8 cellular contexts compared by ENCODE assay signal in the genomic region with DNA sequence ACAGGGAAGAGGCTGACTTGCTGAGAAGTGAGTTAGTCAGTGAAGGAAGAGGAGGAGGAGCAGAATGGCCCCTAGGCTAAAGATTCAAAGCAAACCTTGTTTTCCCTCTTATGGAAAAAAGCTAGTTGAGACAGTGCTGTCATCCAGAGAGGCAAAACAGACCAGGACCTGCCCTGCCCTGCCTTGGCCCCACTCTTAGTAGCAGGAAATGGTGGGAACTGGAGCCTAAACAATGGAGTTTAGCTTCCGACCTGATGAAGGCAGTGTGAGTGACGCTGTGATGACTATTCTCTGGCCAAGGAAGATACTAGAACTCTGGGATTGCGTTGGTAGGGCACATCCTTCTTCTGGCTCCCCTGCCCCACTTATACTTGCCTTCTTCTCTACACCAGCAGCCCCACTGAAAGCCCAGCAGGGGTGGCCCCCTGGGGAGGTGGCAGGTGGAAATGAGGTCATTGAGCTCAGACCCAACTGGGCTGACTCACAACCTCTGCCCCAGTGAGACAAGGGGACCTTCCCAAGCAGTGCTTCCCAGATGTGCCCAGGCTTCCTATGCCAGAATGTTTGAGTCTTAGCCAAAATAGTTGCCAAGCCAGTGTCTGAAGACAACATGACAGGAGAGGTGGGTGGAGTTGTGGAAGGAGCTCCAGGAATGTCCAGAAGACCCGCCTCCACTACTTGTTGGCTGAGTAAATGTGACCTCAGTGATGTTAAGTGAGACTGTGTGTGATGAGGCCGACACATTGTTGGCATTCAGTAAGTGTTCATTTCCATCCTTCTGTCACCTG. TPM values are rescaled to one million over a fixed set of nuclear protein-coding genes. Genes with fewer than 3 reads are reported as not detected.
A peak's percentile ranks its signal among the peaks of the same experiment; 100 is the strongest.
DNase-seq lines count a peak whose midpoint lies in the region; ATAC-seq, FAIRE-seq and TF ChIP-seq lines count a peak whose summit lies in the region.

No MANE protein-coding gene starts in this region.

- H3K4me1 ChIP-seq in cardiac muscle cell (ENCODE audit: low read depth), result peaks cover 1% of the 10 kb centered on the region

- no peak overlapping the region for H3K4me3 ChIP-seq in cardiac muscle cell

- H3K27ac Mint-ChIP-seq in activated CD4-positive, alpha-beta T cell treated with anti-CD3 and anti-CD28 coated beads for 36 hours, result peak overlapping the region; percentile 91
- H3K27ac Mint-ChIP-seq in activated T-helper 1 cell treated with anti-CD3 and anti-CD28 coated beads, Interleukin-12 subunit alpha, Interleukin-12 subunit beta, Interleukin-2, Interleukin-4 antibody, amounts not matched to agents 30 ng/mL and 10 ng/mL and 1 ng/mL, durations not matched to agents 14 hours and 24 hours and 36 hours, result peak overlapping the region; percentile 88

- ATAC-seq in activated CD4-positive, alpha-beta T cell treated with anti-CD3 and anti-CD28 coated beads for 36 hours, result peak; percentile 86

- H3K27me3 Mint-ChIP-seq in activated CD4-positive, alpha-beta T cell treated with anti-CD3 and anti-CD28 coated beads for 36 hours, result no peaks in the 10 kb centered on the region
- H3K27me3 Mint-ChIP-seq in activated T-helper 1 cell treated with anti-CD3 and anti-CD28 coated beads, Interleukin-12 subunit alpha, Interleukin-12 subunit beta, Interleukin-2, Interleukin-4 antibody, amounts not matched to agents 30 ng/mL and 10 ng/mL and 1 ng/mL, durations not matched to agents 14 hours and 24 hours and 36 hours (ENCODE audit: insufficient read depth), result no peaks in the 10 kb centered on the region

- H3K9me3 ChIP-seq in cardiac muscle cell (ENCODE audit: low read depth), result no peaks in the 10 kb centered on the region

- peaks cover 37% of the 10 kb centered on the region for H3K36me3 Mint-ChIP-seq in activated CD4-positive, alpha-beta T cell treated with anti-CD3 and anti-CD28 coated beads for 36 hours (ENCODE audit: low read depth)
- peaks cover 35% of the 10 kb centered on the region for H3K36me3 Mint-ChIP-seq in activated T-helper 1 cell treated with anti-CD3 and anti-CD28 coated beads, Interleukin-12 subunit alpha, Interleukin-12 subunit beta, Interleukin-2, Interleukin-4 antibody, amounts not matched to agents 30 ng/mL and 10 ng/mL and 1 ng/mL, durations not matched to agents 14 hours and 24 hours and 36 hours (ENCODE audit: low read depth)

- POLR2A ChIA-PET in activated CD4-positive, alpha-beta T cell treated with anti-CD3 and anti-CD28 coated beads for 36 hours (lab: Charles Lee), result interaction anchor here (0.7 to 1.7 kb wide), 11 partner anchors 8 to 110 kb away, joined by 3 to 12 read pairs (median 3); a partner anchor contains a TSS

- CTCF ChIA-PET in activated CD4-positive, alpha-beta T cell treated with anti-CD3 and anti-CD28 coated beads for 36 hours (lab: Charles Lee), result interaction anchor here (1.1 to 2.7 kb wide), 8 partner anchors 8 to 125 kb away, joined by 3 to 11 read pairs (median 4); no protein-coding TSS in a partner anchor

- peak overlapping the region; percentile 36 for H3K27ac ChIP-seq in cardiac muscle cell

- no peak for TF ChIP-seq CTCF in cardiac muscle cell (IDR thresholded peaks at IDR 0.05; ENCODE audit: low read depth, low read length)

- intact Hi-C loops in activated CD4-positive, alpha-beta T cell treated with anti-CD3 and anti-CD28 coated beads for 36 hours (cut with DNase I, micrococcal nuclease), result loop anchor here (1.0 to 2.0 kb wide), 7 partner anchors 8 to 340 kb away; no protein-coding TSS in a partner anchor
- intact Hi-C loops in activated T-helper 1 cell treated with anti-CD3 and anti-CD28 coated beads, Interleukin-12 subunit alpha, Interleukin-12 subunit beta, Interleukin-2, Interleukin-4 antibody, amounts not matched to agents 30 ng/mL and 10 ng/mL and 1 ng/mL, durations not matched to agents 14 hours and 24 hours and 36 hours (cut with micrococcal nuclease), result loop anchor here (1.0 kb wide), 2 partner anchors 8 to 16 kb away; no protein-coding TSS in a partner anchor

- H3K36me3 ChIP-seq in cardiac muscle cell, result no peaks in the 10 kb centered on the region

- DNase-seq in activated CD4-positive, alpha-beta T cell treated with anti-CD3 and anti-CD28 coated beads for 36 hours, result peak; percentile 81
- no peak for DNase-seq in activated CD4-positive, alpha-beta T cell treated with anti-CD3 and anti-CD28 coated beads, Interleukin-2, amount 50 U/mL, for 4 hours
- DNase-seq in HTR-8/SVneo (ENCODE audit: insufficient read length, low spot score) (peak; percentile 24), cardiac muscle cell (ENCODE audit: low read depth in 1 of 2, low spot score in 1 of 2) (peak; percentile 9 to 75), cerebellar nuclear complex (lab: John Stamatoyannopoulos, UW) (no peak), NCI-H524 (lab: John Stamatoyannopoulos, UW) (no peak)
- no peak for DNase-seq in activated T-helper 1 cell treated with anti-CD3 and anti-CD28 coated beads, Interleukin-12 subunit alpha, Interleukin-12 subunit beta, Interleukin-2, Interleukin-4 antibody, amounts not matched to agents 30 ng/mL and 10 ng/mL and 1 ng/mL, durations not matched to agents 14 hours and 24 hours and 36 hours (ENCODE audit: low spot score)
- DNase-seq in stimulated activated CD4-positive, alpha-beta T cell treated with anti-CD3 and anti-CD28 coated beads, Interleukin-4, amount 100 ng/mL, for 24 hours, result peak; percentile 57

- no peak for FAIRE-seq in HTR-8/SVneo (lab: Jason Lieb, UNC)

- no peaks in the 10 kb centered on the region for H3K27me3 ChIP-seq in cardiac muscle cell

- no peaks in the 10 kb centered on the region for H3K9me3 Mint-ChIP-seq in activated CD4-positive, alpha-beta T cell treated with anti-CD3 and anti-CD28 coated beads for 36 hours (ENCODE audit: low read depth)
- H3K9me3 Mint-ChIP-seq in activated T-helper 1 cell treated with anti-CD3 and anti-CD28 coated beads, Interleukin-12 subunit alpha, Interleukin-12 subunit beta, Interleukin-2, Interleukin-4 antibody, amounts not matched to agents 30 ng/mL and 10 ng/mL and 1 ng/mL, durations not matched to agents 14 hours and 24 hours and 36 hours, result no peaks in the 10 kb centered on the region

- peaks cover 68% of the 10 kb centered on the region for H3K4me1 Mint-ChIP-seq in activated CD4-positive, alpha-beta T cell treated with anti-CD3 and anti-CD28 coated beads for 36 hours
- peaks cover 63% of the 10 kb centered on the region for H3K4me1 Mint-ChIP-seq in activated T-helper 1 cell treated with anti-CD3 and anti-CD28 coated beads, Interleukin-12 subunit alpha, Interleukin-12 subunit beta, Interleukin-2, Interleukin-4 antibody, amounts not matched to agents 30 ng/mL and 10 ng/mL and 1 ng/mL, durations not matched to agents 14 hours and 24 hours and 36 hours (ENCODE audit: low read depth)

- H3K4me3 Mint-ChIP-seq in activated CD4-positive, alpha-beta T cell treated with anti-CD3 and anti-CD28 coated beads for 36 hours, result peak overlapping the region; percentile 44
- H3K4me3 Mint-ChIP-seq in activated T-helper 1 cell treated with anti-CD3 and anti-CD28 coated beads, Interleukin-12 subunit alpha, Interleukin-12 subunit beta, Interleukin-2, Interleukin-4 antibody, amounts not matched to agents 30 ng/mL and 10 ng/mL and 1 ng/mL, durations not matched to agents 14 hours and 24 hours and 36 hours, result peak overlapping the region; percentile 66

RNA-seq across cellular contexts. Expression of a gene that starts 38.8 kb away (rescaled TPM):
- total RNA-seq in activated CD4-positive, alpha-beta T cell treated with anti-CD3 and anti-CD28 coated beads for 36 hours, result 100 to 1,000 TPM; 476 to 609 TPM
- total RNA-seq in activated T-helper 1 cell treated with anti-CD3 and anti-CD28 coated beads, Interleukin-12 subunit alpha, Interleukin-12 subunit beta, Interleukin-2, Interleukin-4 antibody, amounts not matched to agents 30 ng/mL and 10 ng/mL and 1 ng/mL, durations not matched to agents 14 hours and 24 hours and 36 hours, result 479 and 484 TPM in 2 replicates
- total RNA-seq in cardiac muscle cell, result 47.1 and 75.9 TPM in 2 replicates
- polyA plus RNA-seq in cardiac muscle cell, result 57.3 and 103 TPM in 2 replicates

Comparison
In these comparisons a context has a peak if more than half of its experiments do, and no peak if none do; other contexts are left out.
1. DNase-seq: peak in activated CD4-positive, alpha-beta T cell treated with anti-CD3 and anti-CD28 coated beads for 36 hours (single experiment), HTR-8/SVneo (single experiment), cardiac muscle cell (2 of 2) and stimulated activated CD4-positive, alpha-beta T cell treated with anti-CD3 and anti-CD28 coated beads, Interleukin-4, amount 100 ng/mL, for 24 hours (single experiment); none in activated CD4-positive, alpha-beta T cell treated with anti-CD3 and anti-CD28 coated beads, Interleukin-2, amount 50 U/mL, for 4 hours (0 of 2), activated T-helper 1 cell treated with anti-CD3 and anti-CD28 coated beads, Interleukin-12 subunit alpha, Interleukin-12 subunit beta, Interleukin-2, Interleukin-4 antibody, amounts not matched to agents 30 ng/mL and 10 ng/mL and 1 ng/mL, durations not matched to agents 14 hours and 24 hours and 36 hours (single experiment), cerebellar nuclear complex (0 of 2) and NCI-H524 (0 of 2).